In genomic region chr3:132550579-132551305, GRCh38 we compare ENCODE assay signal across 11 cellular contexts. TPM values are rescaled to one million over a fixed set of nuclear protein-coding genes. Genes with fewer than 3 reads are reported as not detected.
DNase-seq lines count a peak whose midpoint lies in the region; ATAC-seq and TF ChIP-seq lines count a peak whose summit lies in the region.
"Had no signal": no experiment of that assay in that cellular context is flagged by ENCODE, and none has a peak within 500 bp of the region (broad histone marks: within the 10 kb centered on the region; RNA-seq: fewer than 3 reads in every experiment).

No MANE protein-coding gene starts in this region.

- H3K4me1 Mint-ChIP-seq in activated CD8-positive, alpha-beta T cell treated with anti-CD3 and anti-CD28 coated beads for 36 hours (ENCODE audit: low read depth) = peaks cover 48% of the 10 kb centered on the region
- H3K4me1 Mint-ChIP-seq in naive thymus-derived CD8-positive, alpha-beta T cell = peaks cover 11 to 17% (median 16%) of the 10 kb centered on the region in 4 donors
- peaks cover 25% of the 10 kb centered on the region for H3K4me1 Mint-ChIP-seq in CD14-positive monocyte

- POLR2A ChIA-PET in activated CD8-positive, alpha-beta T cell treated with anti-CD3 and anti-CD28 coated beads for 36 hours (lab: Charles Lee) = interaction anchor here (1.5 kb wide), 1 partner anchor 13 kb away, joined by 3 read pairs; no protein-coding TSS in a partner anchor
- POLR2A ChIA-PET in naive thymus-derived CD8-positive, alpha-beta T cell (lab: Charles Lee) = no interaction called here

- ATAC-seq in HG02884 (IDR thresholded peaks at IDR 0.05; ENCODE audit: unreplicated experiment) = peak; percentile 9
- ATAC-seq in activated CD8-positive, alpha-beta T cell treated with anti-CD3 and anti-CD28 coated beads for 36 hours = peak; percentile 20
- ATAC-seq in naive thymus-derived CD8-positive, alpha-beta T cell = no peak

- intact Hi-C loops in activated CD8-positive, alpha-beta T cell treated with anti-CD3 and anti-CD28 coated beads for 36 hours (cut with micrococcal nuclease) = no loop called here
- intact Hi-C loops in CD14-positive monocyte (cut with micrococcal nuclease) = no loop called here

- peak overlapping the region; percentile 26 for H3K4me3 Mint-ChIP-seq in activated CD8-positive, alpha-beta T cell treated with anti-CD3 and anti-CD28 coated beads for 36 hours
- no peak overlapping the region for H3K4me3 Mint-ChIP-seq in naive thymus-derived CD8-positive, alpha-beta T cell
- H3K4me3 Mint-ChIP-seq in CD14-positive monocyte = no peak overlapping the region
- H3K4me3 Mint-ChIP-seq: naive B cell had no signal

- H3K9me3 Mint-ChIP-seq in activated CD8-positive, alpha-beta T cell treated with anti-CD3 and anti-CD28 coated beads for 36 hours = no peaks in the 10 kb centered on the region
- H3K9me3 Mint-ChIP-seq in naive thymus-derived CD8-positive, alpha-beta T cell = peaks cover 0 to 3% (median 0%) of the 10 kb centered on the region in 9 donors
- H3K9me3 Mint-ChIP-seq in CD14-positive monocyte = peaks cover 0 to 5% (median 0%) of the 10 kb centered on the region in 7 donors
- H3K9me3 Mint-ChIP-seq: naive B cell had no signal

- no peak for TF ChIP-seq CTCF in activated CD8-positive, alpha-beta T cell treated with anti-CD3 and anti-CD28 coated beads for 36 hours (IDR thresholded peaks at IDR 0.05)
- no peak for TF ChIP-seq CTCF in CD14-positive monocyte (IDR thresholded peaks at IDR 0.05)

- peaks cover 4% of the 10 kb centered on the region for H3K36me3 Mint-ChIP-seq in activated CD8-positive, alpha-beta T cell treated with anti-CD3 and anti-CD28 coated beads for 36 hours (ENCODE audit: low read depth)
- peaks cover 0 to 4% (median 0%) of the 10 kb centered on the region in 3 donors for H3K36me3 Mint-ChIP-seq in naive thymus-derived CD8-positive, alpha-beta T cell
- H3K36me3 Mint-ChIP-seq in CD14-positive monocyte = peaks cover 2% of the 10 kb centered on the region in 2 donors

- H3K27ac Mint-ChIP-seq in activated CD8-positive, alpha-beta T cell treated with anti-CD3 and anti-CD28 coated beads for 36 hours = peak overlapping the region; percentile 97
- peak overlapping the region in 7 of 10 donors; percentile 1 to 64 (median 59) for H3K27ac Mint-ChIP-seq in naive thymus-derived CD8-positive, alpha-beta T cell
- no peak overlapping the region for H3K27ac Mint-ChIP-seq in CD14-positive monocyte

- peak; percentile 45 for DNase-seq in GF-D8 (lab: John Stamatoyannopoulos, UW)
- DNase-seq in activated CD8-positive, alpha-beta T cell treated with anti-CD3 and anti-CD28 coated beads for 36 hours = peak; percentile 28
- no peak for DNase-seq in naive thymus-derived CD8-positive, alpha-beta T cell
- no peak for DNase-seq in foreskin melanocyte
- no peak for DNase-seq in CD14-positive monocyte (ENCODE audit: low spot score)
- no peak for DNase-seq in occipital lobe (lab: John Stamatoyannopoulos, UW)
- DNase-seq: naive B cell, NCI-H1436 treated with DMSO at 0.1 percent for 48 hours, NCI-H69 had no signal

- no peaks in the 10 kb centered on the region for H3K27me3 Mint-ChIP-seq in activated CD8-positive, alpha-beta T cell treated with anti-CD3 and anti-CD28 coated beads for 36 hours
- no peaks in the 10 kb centered on the region for H3K27me3 Mint-ChIP-seq in naive thymus-derived CD8-positive, alpha-beta T cell
- peaks cover 0 to 3% (median 0%) of the 10 kb centered on the region in 3 donors for H3K27me3 Mint-ChIP-seq in CD14-positive monocyte (ENCODE audit: low read depth in 3 of 3)
- H3K27me3 Mint-ChIP-seq: naive B cell had no signal

- CTCF ChIA-PET in activated CD8-positive, alpha-beta T cell treated with anti-CD3 and anti-CD28 coated beads for 36 hours (lab: Charles Lee) = interaction anchor here (4.2 to 7.8 kb wide), 2 partner anchors 14 to 92 kb away, joined by 19 to 76 read pairs; no protein-coding TSS in a partner anchor

RNA-seq across cellular contexts. Expression of gene ACKR4, which starts 46.3 kb away (rescaled TPM):
- total RNA-seq in activated CD8-positive, alpha-beta T cell treated with anti-CD3 and anti-CD28 coated beads for 36 hours = not detected
- under 1 TPM in 1 of 2 experiments, not detected in 1; 0.26 TPM for total RNA-seq in naive thymus-derived CD8-positive, alpha-beta T cell
- polyA plus RNA-seq in naive thymus-derived CD8-positive, alpha-beta T cell = under 1 TPM in 1 of 3 donors, not detected in 2; 0.27 TPM
- not detected for polyA plus RNA-seq in CD14-positive monocyte
- 0.16 TPM for total RNA-seq in occipital lobe
- total RNA-seq: T-helper 1 cell treated with Interleukin-12 subunit alpha and Interleukin-12 subunit beta and Interleukin-4 antibody, amounts not matched to agents 30 ng/mL and 1 ng/mL, for 36 hours had no signal

Comparison
In these comparisons a context has a peak if more than half of its experiments do, and no peak if none do; other contexts are left out.
1. DNase-seq: peak in GF-D8 (single experiment) and activated CD8-positive, alpha-beta T cell treated with anti-CD3 and anti-CD28 coated beads for 36 hours (single experiment); none in naive thymus-derived CD8-positive, alpha-beta T cell (0 of 10), foreskin melanocyte (single experiment), CD14-positive monocyte (single experiment) and occipital lobe (single experiment).
2. ATAC-seq: peak in HG02884 (single experiment) and activated CD8-positive, alpha-beta T cell treated with anti-CD3 and anti-CD28 coated beads for 36 hours (single experiment); none in naive thymus-derived CD8-positive, alpha-beta T cell (0 of 2).
3. H3K27ac Mint-ChIP-seq: peak in activated CD8-positive, alpha-beta T cell treated with anti-CD3 and anti-CD28 coated beads for 36 hours (single experiment) and naive thymus-derived CD8-positive, alpha-beta T cell (7 of 10); none in CD14-positive monocyte (0 of 7).